ENCODE assay signal across 9 cellular contexts in genomic region chr7:27159278-27160146, GRCh38. TPM values are rescaled to one million over a fixed set of nuclear protein-coding genes. Genes with fewer than 3 reads are reported as not detected.
DNase-seq lines count a peak whose midpoint lies in the region; ATAC-seq and TF ChIP-seq lines count a peak whose summit lies in the region.
"Had no signal": no experiment of that assay in that cellular context is flagged by ENCODE, and none has a peak within 500 bp of the region (broad histone marks: within the 10 kb centered on the region; RNA-seq: fewer than 3 reads in every experiment).

No MANE protein-coding gene starts in this region.

- H2AFZ ChIP-seq in mesenchymal stem cell (ENCODE audit: low read depth, low read length): no peak overlapping the region

- H3K36me3 ChIP-seq in right atrium auricular region (no peaks in the 10 kb centered on the region), mesenchymal stem cell (ENCODE audit: control insufficient read depth in 1 of 2, insufficient read depth in 2 of 2, low read depth in 1 of 2, low read length in 2 of 2) (peaks cover 15 to 32% of the 10 kb centered on the region in 2 experiments), uterus (no peaks in the 10 kb centered on the region), MG63 (peaks cover 26% of the 10 kb centered on the region)

- no peak overlapping the region for H2BK12ac ChIP-seq in mesenchymal stem cell (ENCODE audit: low read length in 2 of 2)

- POLR2A ChIA-PET in activated CD4-positive, alpha-beta memory T cell treated with anti-CD3 and anti-CD28 coated beads, Interleukin-2, amount 10 ng/mL, durations not matched to agents 7 days and 5 days (lab: Charles Lee): no interaction called here

- peak overlapping the region; percentile 47 for H3K4me3 Mint-ChIP-seq in activated naive CD8-positive, alpha-beta T cell treated with anti-CD3 and anti-CD28 coated beads for 36 hours
- no peak overlapping the region for H3K4me3 Mint-ChIP-seq in activated CD4-positive, alpha-beta memory T cell treated with anti-CD3 and anti-CD28 coated beads, Interleukin-2, amount 10 ng/mL, durations not matched to agents 7 days and 5 days

- no peaks in the 10 kb centered on the region for H3K9me3 Mint-ChIP-seq in activated naive CD8-positive, alpha-beta T cell treated with anti-CD3 and anti-CD28 coated beads for 36 hours
- no peaks in the 10 kb centered on the region for H3K9me3 Mint-ChIP-seq in activated CD4-positive, alpha-beta memory T cell treated with anti-CD3 and anti-CD28 coated beads, Interleukin-2, amount 10 ng/mL, durations not matched to agents 7 days and 5 days

- H4K8ac ChIP-seq in mesenchymal stem cell (ENCODE audit: low read length): no peak overlapping the region

- no peak overlapping the region for H2BK120ac ChIP-seq in mesenchymal stem cell (ENCODE audit: low read depth, low read length)

- H4K91ac ChIP-seq in mesenchymal stem cell (ENCODE audit: low read length): no peak overlapping the region

- H3K4me3 ChIP-seq in right atrium auricular region (no peak overlapping the region), mesenchymal stem cell (ENCODE audit: insufficient read depth in 1 of 2, low read depth in 1 of 2, low read length in 2 of 2) (peak overlapping the region in 1 of 2 experiments; percentile 82), uterus (no peak overlapping the region), MG63 (no peak overlapping the region)

- no peak for ATAC-seq in Right ventricle myocardium superior (ENCODE audit: poor library complexity)
- ATAC-seq in HG03175 (IDR thresholded peaks at IDR 0.05; ENCODE audit: unreplicated experiment): no peak

- H3K4ac ChIP-seq in mesenchymal stem cell (ENCODE audit: low read depth in 1 of 2, low read length in 2 of 2): no peak overlapping the region

- H3K36me3 Mint-ChIP-seq in activated naive CD8-positive, alpha-beta T cell treated with anti-CD3 and anti-CD28 coated beads for 36 hours: peaks cover 2% of the 10 kb centered on the region
- H3K36me3 Mint-ChIP-seq in activated CD4-positive, alpha-beta memory T cell treated with anti-CD3 and anti-CD28 coated beads, Interleukin-2, amount 10 ng/mL, durations not matched to agents 7 days and 5 days (ENCODE audit: low read depth): peaks cover 3% of the 10 kb centered on the region

- H3K79me1 ChIP-seq in mesenchymal stem cell (replicated peaks; ENCODE audit: low read length, poor library complexity, severe bottlenecking): peaks cover 5% of the 10 kb centered on the region

- no peak overlapping the region for H3K23ac ChIP-seq in mesenchymal stem cell (ENCODE audit: low read length in 2 of 2)

- no peak for TF ChIP-seq CTCF in right atrium auricular region (IDR thresholded peaks at IDR 0.05)
- TF ChIP-seq CTCF in uterus (IDR thresholded peaks at IDR 0.05): no peak

- H2BK5ac ChIP-seq in mesenchymal stem cell (ENCODE audit: low read depth, low read length, poor library complexity, severe bottlenecking): no peak overlapping the region

- intact Hi-C loops in Right ventricle myocardium superior (cut with DNase I) (loop anchor here (5.0 to 10.0 kb wide), 3 partner anchors 477 to 1265 kb away; no protein-coding TSS in a partner anchor), uterus (cut with DNase I; ENCODE audit: low total_unique reads) (loop anchor here (5.0 kb wide), 1 partner anchor 302 kb away; no protein-coding TSS in a partner anchor)

- H3K9ac ChIP-seq in mesenchymal stem cell (ENCODE audit: low read length): peak overlapping the region; percentile 84

- no peak overlapping the region for H3K4me2 ChIP-seq in mesenchymal stem cell (ENCODE audit: low read length, poor library complexity, severe bottlenecking)

- H2BK15ac ChIP-seq in mesenchymal stem cell (ENCODE audit: low read depth, poor library complexity, severe bottlenecking): no peak overlapping the region

- WGBS in mesenchymal stem cell: 75% methylated on average over 24 of the region's 26 CpGs

- H3K9me3 ChIP-seq in right atrium auricular region: no peaks in the 10 kb centered on the region
- H3K9me3 ChIP-seq in mesenchymal stem cell (ENCODE audit: control insufficient read depth, low read length): no peaks in the 10 kb centered on the region
- H3K9me3 ChIP-seq in uterus: no peaks in the 10 kb centered on the region
- H3K9me3 ChIP-seq in MG63: no peaks in the 10 kb centered on the region

- peaks cover 0 to 53% of the 10 kb centered on the region in 2 donors for H3K4me1 ChIP-seq in right atrium auricular region
- H3K4me1 ChIP-seq in mesenchymal stem cell (ENCODE audit: control insufficient read depth, insufficient read depth, low read depth, low read length): peaks cover 24% of the 10 kb centered on the region
- peaks cover 0 to 4% of the 10 kb centered on the region in 2 donors for H3K4me1 ChIP-seq in uterus

- H3K27me3 Mint-ChIP-seq in activated naive CD8-positive, alpha-beta T cell treated with anti-CD3 and anti-CD28 coated beads for 36 hours: peaks cover 94% of the 10 kb centered on the region
- H3K27me3 Mint-ChIP-seq in activated CD4-positive, alpha-beta memory T cell treated with anti-CD3 and anti-CD28 coated beads, Interleukin-2, amount 10 ng/mL, durations not matched to agents 7 days and 5 days: peaks cover 88% of the 10 kb centered on the region

- TF ChIP-seq POLR2A in uterus (IDR thresholded peaks at IDR 0.05): no peak

- H3K27me3 ChIP-seq in right atrium auricular region (peaks cover 53 to 82% of the 10 kb centered on the region in 2 donors), mesenchymal stem cell (ENCODE audit: control insufficient read depth in 1 of 2, insufficient read depth in 1 of 2, low read length in 2 of 2) (peaks cover 0 to 43% of the 10 kb centered on the region in 2 experiments), uterus (no peaks in the 10 kb centered on the region), MG63 (no peaks in the 10 kb centered on the region)

- H3K18ac ChIP-seq in mesenchymal stem cell (ENCODE audit: low read depth in 1 of 2, low read length in 2 of 2): no peak overlapping the region

- CTCF ChIA-PET in activated CD4-positive, alpha-beta memory T cell treated with anti-CD3 and anti-CD28 coated beads, Interleukin-2, amount 10 ng/mL, durations not matched to agents 7 days and 5 days (lab: Charles Lee): interaction anchor here (0.9 to 1.6 kb wide), 8 partner anchors 10 to 790 kb away, joined by 3 to 8 read pairs (median 4); no protein-coding TSS in a partner anchor

- H3K27ac Mint-ChIP-seq in activated naive CD8-positive, alpha-beta T cell treated with anti-CD3 and anti-CD28 coated beads for 36 hours: no peak overlapping the region
- H3K27ac Mint-ChIP-seq in activated CD4-positive, alpha-beta memory T cell treated with anti-CD3 and anti-CD28 coated beads, Interleukin-2, amount 10 ng/mL, durations not matched to agents 7 days and 5 days: no peak overlapping the region

- no peak overlapping the region for H3K14ac ChIP-seq in mesenchymal stem cell (ENCODE audit: low read length in 2 of 2)

- H3K27ac ChIP-seq in right atrium auricular region: no peak overlapping the region
- no peak overlapping the region for H3K27ac ChIP-seq in mesenchymal stem cell (ENCODE audit: low read length, poor library complexity, severe bottlenecking)
- no peak overlapping the region for H3K27ac ChIP-seq in uterus

- H2AK5ac ChIP-seq in mesenchymal stem cell (ENCODE audit: low read length, severe bottlenecking): no peak overlapping the region

- DNase-seq in Right ventricle myocardium superior (peak; percentile 33), right atrium auricular region (ENCODE audit: low spot score) (no peak), mesenchymal stem cell (no peak), uterus (peak; percentile 14), MG63 (no peak)
- no peak for DNase-seq in activated naive CD8-positive, alpha-beta T cell treated with anti-CD3 and anti-CD28 coated beads for 36 hours
- DNase-seq in activated CD4-positive, alpha-beta memory T cell treated with anti-CD3 and anti-CD28 coated beads, Interleukin-2, amount 10 ng/mL, durations not matched to agents 7 days and 5 days: no peak
- DNase-seq: cerebellar nuclear complex had no signal

- H3K4me1 Mint-ChIP-seq in activated naive CD8-positive, alpha-beta T cell treated with anti-CD3 and anti-CD28 coated beads for 36 hours: peaks cover 33% of the 10 kb centered on the region
- H3K4me1 Mint-ChIP-seq in activated CD4-positive, alpha-beta memory T cell treated with anti-CD3 and anti-CD28 coated beads, Interleukin-2, amount 10 ng/mL, durations not matched to agents 7 days and 5 days: peaks cover 21% of the 10 kb centered on the region

RNA-seq across cellular contexts. Expression of gene HOXA7, which starts 3.0 kb away (rescaled TPM):
- total RNA-seq in Right ventricle myocardium superior: not detected
- not detected for total RNA-seq in right atrium auricular region
- not detected for total RNA-seq in activated naive CD8-positive, alpha-beta T cell treated with anti-CD3 and anti-CD28 coated beads for 36 hours
- polyA plus RNA-seq in mesenchymal stem cell (2013, experiment 1 of 2): 3.1 TPM
- polyA plus RNA-seq in mesenchymal stem cell (2013, experiment 2 of 2): 3.2 TPM
- 1 to 10 TPM in 3 of 4 donors, under 1 TPM in 1; 0.26 to 9.1 (median 5.2) TPM for total RNA-seq in uterus
- 0.95 and 1.7 TPM in 2 replicates for total RNA-seq in MG63 (2014; rRNA removed; shearing (Covaris generic); ENCODE audit: low replicate concordance)
- not detected for total RNA-seq in activated CD4-positive, alpha-beta memory T cell treated with anti-CD3 and anti-CD28 coated beads, Interleukin-2, amount 10 ng/mL, durations not matched to agents 7 days and 5 days

RNA-seq across cellular contexts. Expression of gene HOXA9, which starts 5.8 kb away (rescaled TPM):
- total RNA-seq in Right ventricle myocardium superior: not detected
- not detected for total RNA-seq in right atrium auricular region
- total RNA-seq in activated naive CD8-positive, alpha-beta T cell treated with anti-CD3 and anti-CD28 coated beads for 36 hours: not detected
- 9.8 TPM for polyA plus RNA-seq in mesenchymal stem cell (2013, experiment 1 of 2)
- polyA plus RNA-seq in mesenchymal stem cell (2013, experiment 2 of 2): 9.8 TPM
- 10 to 100 TPM in 3 of 4 donors, 1 to 10 TPM in 1; 2.3 to 26.4 (median 22.4) TPM for total RNA-seq in uterus
- 25.4 and 29.9 TPM in 2 replicates for total RNA-seq in MG63 (2014; rRNA removed; shearing (Covaris generic); ENCODE audit: low replicate concordance)
- total RNA-seq in activated CD4-positive, alpha-beta memory T cell treated with anti-CD3 and anti-CD28 coated beads, Interleukin-2, amount 10 ng/mL, durations not matched to agents 7 days and 5 days: not detected

RNA-seq across cellular contexts. Expression of gene HOXA3, which starts 7.1 kb away (rescaled TPM):
- total RNA-seq in Right ventricle myocardium superior (0.35 TPM), right atrium auricular region (under 1 TPM; 0.28 to 0.30 TPM), uterus (10 to 100 TPM in 2 of 4 donors, 1 to 10 TPM in 2; 1.0 to 34.5 (median 19.0) TPM)
- not detected for total RNA-seq in activated naive CD8-positive, alpha-beta T cell treated with anti-CD3 and anti-CD28 coated beads for 36 hours
- 0.39 TPM for polyA plus RNA-seq in mesenchymal stem cell (2013, experiment 1 of 2)
- 0.51 TPM for polyA plus RNA-seq in mesenchymal stem cell (2013, experiment 2 of 2)
- 4.3 TPM in 1 of 2 replicates, not detected in the other for total RNA-seq in MG63 (2014; rRNA removed; shearing (Covaris generic); ENCODE audit: low replicate concordance)
- not detected for total RNA-seq in activated CD4-positive, alpha-beta memory T cell treated with anti-CD3 and anti-CD28 coated beads, Interleukin-2, amount 10 ng/mL, durations not matched to agents 7 days and 5 days

RNA-seq across cellular contexts. Expression of gene HOXA6, which starts 11.9 kb away (rescaled TPM):
- not detected for total RNA-seq in Right ventricle myocardium superior
- not detected for total RNA-seq in right atrium auricular region
- total RNA-seq in activated naive CD8-positive, alpha-beta T cell treated with anti-CD3 and anti-CD28 coated beads for 36 hours: not detected
- 0.62 TPM for polyA plus RNA-seq in mesenchymal stem cell (2013, experiment 1 of 2)
- 0.59 TPM for polyA plus RNA-seq in mesenchymal stem cell (2013, experiment 2 of 2)
- total RNA-seq in uterus: 10 to 100 TPM in 3 of 4 donors, 1 to 10 TPM in 1; 1.8 to 19.1 (median 15.4) TPM
- 0.82 and 5.1 TPM in 2 replicates for total RNA-seq in MG63 (2014; rRNA removed; shearing (Covaris generic); ENCODE audit: low replicate concordance)
- total RNA-seq in activated CD4-positive, alpha-beta memory T cell treated with anti-CD3 and anti-CD28 coated beads, Interleukin-2, amount 10 ng/mL, durations not matched to agents 7 days and 5 days: not detected

RNA-seq across cellular contexts. Expression of gene HOXA10, which starts 14.6 kb away (rescaled TPM):
- total RNA-seq in Right ventricle myocardium superior (not detected), right atrium auricular region (not detected), uterus (100 to 1,000 TPM in 1 of 4 donors, 10 to 100 TPM in 3; 50.0 to 114 (median 69.0) TPM)
- not detected for total RNA-seq in activated naive CD8-positive, alpha-beta T cell treated with anti-CD3 and anti-CD28 coated beads for 36 hours
- polyA plus RNA-seq in mesenchymal stem cell (2013, experiment 1 of 2): 6.9 TPM
- 7.1 TPM for polyA plus RNA-seq in mesenchymal stem cell (2013, experiment 2 of 2)
- total RNA-seq in MG63 (2014; rRNA removed; shearing (Covaris generic); ENCODE audit: low replicate concordance): 18.0 and 26.7 TPM in 2 replicates
- not detected for total RNA-seq in activated CD4-positive, alpha-beta memory T cell treated with anti-CD3 and anti-CD28 coated beads, Interleukin-2, amount 10 ng/mL, durations not matched to agents 7 days and 5 days

Comparison
In these comparisons a context has a peak if more than half of its experiments do, and no peak if none do; other contexts are left out.
1. DNase-seq: peak in Right ventricle myocardium superior (single experiment) and uterus (2 of 2); none in right atrium auricular region (single experiment), activated naive CD8-positive, alpha-beta T cell treated with anti-CD3 and anti-CD28 coated beads for 36 hours (single experiment), mesenchymal stem cell (single experiment), MG63 (single experiment) and activated CD4-positive, alpha-beta memory T cell treated with anti-CD3 and anti-CD28 coated beads, Interleukin-2, amount 10 ng/mL, durations not matched to agents 7 days and 5 days (single experiment).